In genomic region chr6:105087571-105088211, GRCh38 we compare ENCODE assay signal across 9 cellular contexts.
DNase-seq lines count a peak whose midpoint lies in the region; ATAC-seq and TF ChIP-seq lines count a peak whose summit lies in the region.
"Had no signal": no experiment of that assay in that cellular context is flagged by ENCODE, and none has a peak within 500 bp of the region (broad histone marks: within the 10 kb centered on the region; RNA-seq: fewer than 3 reads in every experiment).

No MANE protein-coding gene starts in this region.

- peak; percentile 98 for TF ChIP-seq CTCF in OCI-LY7 (conservative IDR thresholded peaks at IDR 0.05; ENCODE audit: low read length)
- no peak for TF ChIP-seq CTCF in omental fat pad (IDR thresholded peaks at IDR 0.05)

- H3K36me3 ChIP-seq in OCI-LY7 (ENCODE audit: insufficient read depth, low read length), result no peaks in the 10 kb centered on the region

- intact Hi-C loops in OCI-LY7 (cut with micrococcal nuclease; ENCODE audit: unreplicated experiment), result loop anchor here (1.0 to 5.0 kb wide), 2 partner anchors 315 to 337 kb away; partner anchors contain the start of gene PREP

- in situ Hi-C loops in KBM-7 (cut with MboI; ENCODE audit: low pct_unique_long_range_greater_than_20kb, low sequenced_read_pairs), result no loop called here

- H3K79me2 ChIP-seq in OCI-LY7 (ENCODE audit: insufficient read depth, low read depth, low read length), result no peaks in the 10 kb centered on the region

- no peaks in the 10 kb centered on the region for H4K20me1 ChIP-seq in OCI-LY7 (ENCODE audit: insufficient read depth, low read length)

- DNase-seq in DMS 273 (lab: John Stamatoyannopoulos, UW; ENCODE audit: unreplicated experiment) (peak; percentile 75), DMS 273 treated with DMSO at 0.1 percent for 48 hours (lab: John Stamatoyannopoulos, UW) (no peak), GM19240 (ENCODE audit: insufficient read length, low spot score) (peak; percentile 14), KBM-7 (peak; percentile 62), OCI-LY7 (ENCODE audit: low spot score) (peak; percentile 63), dedifferentiated amniotic fluid mesenchymal stem cell (ENCODE audit: extremely low spot score) (peak; percentile 61), lung microvascular endothelial cell (ENCODE audit: low read depth in 2 of 2) (peak; percentile 71 to 81), omental fat pad (ENCODE audit: low spot score) (no peak)
- DNase-seq: activated naive CD8-positive, alpha-beta T cell treated with anti-CD3 and anti-CD28 coated beads, Interleukin-2, amount 10 ng/mL, durations not matched to agents 7 days and 5 days had no signal

- POLR2A ChIA-PET in OCI-LY7 (lab: Charles Lee), result interaction anchor here (0.5 to 0.9 kb wide), 6 partner anchors 12 to 336 kb away, joined by 3 to 7 read pairs (median 3); no protein-coding TSS in a partner anchor

- no peak overlapping the region for H2AFZ ChIP-seq in OCI-LY7 (ENCODE audit: low read length)

- no peak overlapping the region for H3K27ac ChIP-seq in OCI-LY7 (ENCODE audit: low read depth, low read length, poor library complexity, severe bottlenecking)

- H3K4me1 ChIP-seq in OCI-LY7 (ENCODE audit: insufficient read depth, low read length, poor library complexity, severe bottlenecking), result no peaks in the 10 kb centered on the region

- H3K9me3 ChIP-seq in OCI-LY7 (ENCODE audit: low read length), result no peaks in the 10 kb centered on the region

- CTCF ChIA-PET in OCI-LY7 (lab: Charles Lee; ENCODE audit: unreplicated experiment), result interaction anchor here (0.9 kb wide), 1 partner anchor 10 kb away, joined by 3 read pairs; no protein-coding TSS in a partner anchor

- no peak for ATAC-seq in omental fat pad (ENCODE audit: low FRiP score)

- no peak overlapping the region for H3K4me2 ChIP-seq in OCI-LY7 (ENCODE audit: low read length)

- H3K9me2 ChIP-seq in OCI-LY7 (ENCODE audit: insufficient read depth, low read length), result no peaks in the 10 kb centered on the region

- H3K4me3 ChIP-seq in OCI-LY7 (ENCODE audit: low read depth, low read length, poor library complexity, severe bottlenecking), result no peak overlapping the region

- BruUV-seq in OCI-LY7 (replicated peaks; lab: Mats Ljungman, UMichigan), result no TSS peak

Comparison
In these comparisons a context has a peak if more than half of its experiments do, and no peak if none do; other contexts are left out.
1. DNase-seq: peak in DMS 273 (single experiment), GM19240 (single experiment), KBM-7 (single experiment), OCI-LY7 (single experiment), dedifferentiated amniotic fluid mesenchymal stem cell (single experiment) and lung microvascular endothelial cell (2 of 2); none in DMS 273 treated with DMSO at 0.1 percent for 48 hours (single experiment) and omental fat pad (single experiment).